24 cellular contexts compared by ENCODE assay signal in genomic region chr1:224548676-224549075, GRCh38.
"Had no signal": no experiment of that assay in that cellular context is flagged by ENCODE, and none has a peak within 500 bp of the region (broad histone marks: within the 10 kb centered on the region; RNA-seq: fewer than 3 reads in every experiment).

No MANE protein-coding gene starts in this region.

- H3K27ac ChIP-seq: dorsolateral prefrontal cortex, gastrocnemius medialis, heart left ventricle, hepatocyte, prostate gland, right atrium auricular region, thoracic aorta, tibial nerve, upper lobe of left lung had no signal

- H3K4me3 Mint-ChIP-seq: memory B cell, nephron progenitor cell had no signal

- H3K4me3 ChIP-seq: dorsolateral prefrontal cortex, gastrocnemius medialis, heart left ventricle, hepatocyte, lung, prostate gland, right atrium auricular region, smooth muscle cell, thoracic aorta, tibial nerve, upper lobe of left lung had no signal

- DNase-seq: dorsolateral prefrontal cortex; effector CD4-positive, alpha-beta T cell; foreskin fibroblast; gastrocnemius medialis; heart left ventricle; kidney; nephron progenitor cell; nucleus accumbens; stimulated activated CD4-positive, alpha-beta T cell treated with anti-CD3 and anti-CD28 coated beads, Interleukin-12 subunit alpha, Interleukin-12 subunit beta, amount 100 ng/mL, for 4 hours; stimulated activated CD4-positive, alpha-beta T cell treated with anti-CD3 and anti-CD28 coated beads, Interleukin-1b, Interleukin-23, amount 100 ng/mL, for 48 hours; stimulated activated CD4-positive, alpha-beta T cell treated with anti-CD3 and anti-CD28 coated beads, Interleukin-4, amount 100 ng/mL, for 1 hour; stimulated activated CD8-positive, alpha-beta memory T cell treated with anti-CD3 and anti-CD28 coated beads, Interleukin-4, amount 100 ng/mL, for 48 hours; stimulated activated naive CD4-positive, alpha-beta T cell treated with Interleukin-2 at 50 U/mL for 16 hours; upper lobe of left lung had no signal

- H3K4me1 Mint-ChIP-seq: memory B cell had no signal

- H3K36me3 ChIP-seq: gastrocnemius medialis, heart left ventricle, prostate gland, right atrium auricular region, thoracic aorta, tibial nerve, upper lobe of left lung had no signal

- H3K27me3 ChIP-seq: dorsolateral prefrontal cortex, gastrocnemius medialis, heart left ventricle, hepatocyte, right atrium auricular region, tibial nerve, upper lobe of left lung had no signal

- H2AFZ ChIP-seq: hepatocyte had no signal

- H3K9me3 Mint-ChIP-seq: memory B cell had no signal

- H3K79me2 ChIP-seq: hepatocyte had no signal

- H3K4me1 ChIP-seq: prostate gland, right atrium auricular region had no signal

- H3K36me3 Mint-ChIP-seq: memory B cell had no signal

- H3K9me3 ChIP-seq: gastrocnemius medialis, heart left ventricle, prostate gland, right atrium auricular region, thoracic aorta, tibial nerve, upper lobe of left lung had no signal

- H3K27ac Mint-ChIP-seq: memory B cell, nephron progenitor cell had no signal

- H3K4me2 ChIP-seq: hepatocyte, smooth muscle cell had no signal

- ATAC-seq: gastrocnemius medialis, heart left ventricle, left lobe of liver, sciatic nerve had no signal
